8 cellular contexts compared by ENCODE assay signal in genomic region chr5:173972844-173973613, GRCh38. TPM values are rescaled to one million over a fixed set of nuclear protein-coding genes. Genes with fewer than 3 reads are reported as not detected.
DNase-seq lines count a peak whose midpoint lies in the region; ATAC-seq, FAIRE-seq and TF ChIP-seq lines count a peak whose summit lies in the region.

No MANE protein-coding gene starts in this region.

- H3K4ac ChIP-seq in mesendoderm (ENCODE audit: low read depth, low read length), result no peak overlapping the region

- no peaks in the 10 kb centered on the region for H3K9me3 ChIP-seq in endodermal cell (ENCODE audit: control insufficient read depth, low read length)

- no peak overlapping the region for H4K8ac ChIP-seq in mesendoderm (ENCODE audit: low read depth, low read length)

- no peaks in the 10 kb centered on the region for H3K9me3 Mint-ChIP-seq in activated CD8-positive, alpha-beta memory T cell treated with anti-CD3 and anti-CD28 coated beads, Interleukin-2, amount 10 ng/mL, durations not matched to agents 7 days and 5 days (ENCODE audit: low read depth)
- H3K9me3 Mint-ChIP-seq in endodermal cell, result no peaks in the 10 kb centered on the region

- H3K27me3 ChIP-seq in endodermal cell (ENCODE audit: control insufficient read depth, insufficient read depth, low read length, poor library complexity, severe bottlenecking) (no peaks in the 10 kb centered on the region), mesendoderm (ENCODE audit: insufficient read depth, low read length, poor library complexity) (no peaks in the 10 kb centered on the region)

- CTCF ChIA-PET in activated CD8-positive, alpha-beta memory T cell treated with anti-CD3 and anti-CD28 coated beads, Interleukin-2, amount 10 ng/mL, durations not matched to agents 7 days and 5 days (lab: Charles Lee), result interaction anchor here (0.8 to 4.8 kb wide), 32 partner anchors 9 to 399 kb away, joined by 3 to 74 read pairs (median 4); partner anchors contain the start of gene BOD1

- H3K4me1 ChIP-seq in endodermal cell (ENCODE audit: control insufficient read depth, insufficient read depth, low read length) (peaks cover 12% of the 10 kb centered on the region), mesendoderm (ENCODE audit: control insufficient read depth, low read depth, low read length) (peaks cover 15% of the 10 kb centered on the region)

- ATAC-seq in HG03521 (IDR thresholded peaks at IDR 0.05; ENCODE audit: unreplicated experiment), result peak; percentile 63
- ATAC-seq in activated CD8-positive, alpha-beta memory T cell treated with anti-CD3 and anti-CD28 coated beads, Interleukin-2, amount 10 ng/mL, durations not matched to agents 7 days and 5 days, result peak; percentile 84

- peak; percentile 86 for FAIRE-seq in GM18507 (lab: Jason Lieb, UNC)

- H3K4me1 Mint-ChIP-seq in activated CD8-positive, alpha-beta memory T cell treated with anti-CD3 and anti-CD28 coated beads, Interleukin-2, amount 10 ng/mL, durations not matched to agents 7 days and 5 days, result peaks cover 9% of the 10 kb centered on the region
- H3K4me1 Mint-ChIP-seq in endodermal cell, result peaks cover 48% of the 10 kb centered on the region

- DNase-seq in 8988T, result peak; percentile 85
- peak; percentile 72 for DNase-seq in GM18507 (ENCODE audit: extremely low spot score, insufficient read length, low read depth)
- peak; percentile 28 to 63 for DNase-seq in NOMO-1 (lab: John Stamatoyannopoulos, UW; ENCODE audit: unreplicated experiment in 2 of 2)
- DNase-seq in activated CD8-positive, alpha-beta memory T cell treated with anti-CD3 and anti-CD28 coated beads, Interleukin-2, amount 10 ng/mL, durations not matched to agents 7 days and 5 days, result peak; percentile 80
- DNase-seq in endodermal cell, result peak; percentile 95
- DNase-seq in mesendoderm, result peak; percentile 92
- peak; percentile 39 for DNase-seq in stimulated activated CD8-positive, alpha-beta memory T cell treated with anti-CD3 and anti-CD28 coated beads, Interleukin-12 subunit alpha, Interleukin-12 subunit beta, amount 100 ng/mL, for 24 hours (ENCODE audit: extremely low read depth)

- H3K4me2 ChIP-seq in mesendoderm (ENCODE audit: low read length), result peak overlapping the region; percentile 88

- no peak overlapping the region for H2AK5ac ChIP-seq in mesendoderm (ENCODE audit: low read length)

- peak overlapping the region; percentile 55 for H3K4me3 Mint-ChIP-seq in activated CD8-positive, alpha-beta memory T cell treated with anti-CD3 and anti-CD28 coated beads, Interleukin-2, amount 10 ng/mL, durations not matched to agents 7 days and 5 days
- H3K4me3 Mint-ChIP-seq in endodermal cell, result peak overlapping the region; percentile 59

- no peaks in the 10 kb centered on the region for H3K36me3 Mint-ChIP-seq in activated CD8-positive, alpha-beta memory T cell treated with anti-CD3 and anti-CD28 coated beads, Interleukin-2, amount 10 ng/mL, durations not matched to agents 7 days and 5 days
- no peaks in the 10 kb centered on the region for H3K36me3 Mint-ChIP-seq in endodermal cell (ENCODE audit: low read depth)

- H4K5ac ChIP-seq in mesendoderm (ENCODE audit: low read length), result no peak overlapping the region

- 34 to 54% methylated on average over 20 to 31 of the region's 31 CpGs for WGBS in endodermal cell (ENCODE audit: insufficient coverage in 1 of 2, insufficient read length in 1 of 2), 2 experiments
- no CpG with 5 or more reads among the region's 31 CpGs for WGBS in mesendoderm (ENCODE audit: extremely low coverage, insufficient coverage, low lambda C conversion rate)

- H3K36me3 ChIP-seq in endodermal cell (ENCODE audit: control insufficient read depth, insufficient read depth, low read length), result no peaks in the 10 kb centered on the region
- H3K36me3 ChIP-seq in mesendoderm (ENCODE audit: control insufficient read depth, insufficient read depth, low read length), result no peaks in the 10 kb centered on the region

- H3K27me3 Mint-ChIP-seq in activated CD8-positive, alpha-beta memory T cell treated with anti-CD3 and anti-CD28 coated beads, Interleukin-2, amount 10 ng/mL, durations not matched to agents 7 days and 5 days, result peaks cover 15% of the 10 kb centered on the region
- H3K27me3 Mint-ChIP-seq in endodermal cell (ENCODE audit: insufficient read depth), result no peaks in the 10 kb centered on the region

- H3K79me2 ChIP-seq in mesendoderm (ENCODE audit: control insufficient read depth, insufficient read depth, low read length), result no peaks in the 10 kb centered on the region

- no peak overlapping the region for H2BK120ac ChIP-seq in mesendoderm (ENCODE audit: low read depth, low read length)

- no peak overlapping the region for H3K23ac ChIP-seq in mesendoderm (ENCODE audit: low read length)

- no peaks in the 10 kb centered on the region for H3K79me1 ChIP-seq in mesendoderm (ENCODE audit: low read length)

- no peak overlapping the region for H3K18ac ChIP-seq in mesendoderm (ENCODE audit: low read length)

- peak overlapping the region; percentile 89 for H3K56ac ChIP-seq in mesendoderm (ENCODE audit: low read length)

- no peak overlapping the region for H3K27ac ChIP-seq in endodermal cell (ENCODE audit: low read depth, low read length)
- no peak overlapping the region for H3K27ac ChIP-seq in mesendoderm (ENCODE audit: low read depth, low read length)

- H3K9ac ChIP-seq in endodermal cell (ENCODE audit: extremely low read depth, low read length, poor library complexity, severe bottlenecking), result no peak overlapping the region
- peak overlapping the region; percentile 63 for H3K9ac ChIP-seq in mesendoderm (ENCODE audit: low read length)

- no peak overlapping the region for H3K27ac Mint-ChIP-seq in activated CD8-positive, alpha-beta memory T cell treated with anti-CD3 and anti-CD28 coated beads, Interleukin-2, amount 10 ng/mL, durations not matched to agents 7 days and 5 days
- peak overlapping the region; percentile 79 for H3K27ac Mint-ChIP-seq in endodermal cell

- H3K4me3 ChIP-seq in endodermal cell (ENCODE audit: low read length) (peak overlapping the region; percentile 60), mesendoderm (ENCODE audit: low read length) (peak overlapping the region; percentile 41)

- no peak overlapping the region for H2BK15ac ChIP-seq in mesendoderm (replicated peaks; ENCODE audit: low read depth)

- H2BK5ac ChIP-seq in mesendoderm (ENCODE audit: low read length), result peak overlapping the region; percentile 48

- peak; percentile 95 for TF ChIP-seq CTCF in endodermal cell (conservative IDR thresholded peaks at IDR 0.05)

RNA-seq across cellular contexts. Expression of gene C5orf47, which starts 15.9 kb away (rescaled TPM):
- total RNA-seq in activated CD8-positive, alpha-beta memory T cell treated with anti-CD3 and anti-CD28 coated beads, Interleukin-2, amount 10 ng/mL, durations not matched to agents 7 days and 5 days, result under 1 TPM in 1 of 2 experiments, not detected in 1; 0.19 TPM
- total RNA-seq in endodermal cell, result not detected
- polyA plus RNA-seq in endodermal cell (2013, experiment 1 of 2), result not detected
- polyA plus RNA-seq in endodermal cell (2013, experiment 2 of 2), result not detected
- 0.11 TPM for polyA plus RNA-seq in mesendoderm (2013, experiment 1 of 2)
- polyA plus RNA-seq in mesendoderm (2013, experiment 2 of 2), result 0.22 TPM

Comparison
In these comparisons a context has a peak if more than half of its experiments do, and no peak if none do; other contexts are left out.
1. DNase-seq: peak in every context shown above with its lines; median percentile 95 in endodermal cell; 92 in mesendoderm; 85 in 8988T; 80 in activated CD8-positive, alpha-beta memory T cell treated with anti-CD3 and anti-CD28 coated beads, Interleukin-2, amount 10 ng/mL, durations not matched to agents 7 days and 5 days; 72 in GM18507; 46 in NOMO-1; 39 in stimulated activated CD8-positive, alpha-beta memory T cell treated with anti-CD3 and anti-CD28 coated beads, Interleukin-12 subunit alpha, Interleukin-12 subunit beta, amount 100 ng/mL, for 24 hours.